Comparison of ENCODE assay signal across 26 cellular contexts in genomic region chr17:16080366-16080765, GRCh38.
"Had no signal": no experiment of that assay in that cellular context is flagged by ENCODE, and none has a peak within 500 bp of the region (broad histone marks: within the 10 kb centered on the region; RNA-seq: fewer than 3 reads in every experiment).

No MANE protein-coding gene starts in this region.

- H3K27me3 Mint-ChIP-seq: naive thymus-derived CD4-positive, alpha-beta T cell; natural killer cell treated with Interleukin-12 subunit alpha and Interleukin-12 subunit beta and Interleukin-15 and Interleukin-18, amount 100 ng/mL, for 72 hours; progenitor cell of endocrine pancreas; stimulated activated memory B cell treated with anti-CD40 and anti-IgM and Interleukin-4, amounts not matched to agents 10 μg/mL and 1 μg/mL and 100 μg/mL, for 72 hours; stimulated activated naive CD8-positive, alpha-beta T cell treated with anti-CD3 and anti-CD28 coated beads, Interleukin-15, amount 100 ng/mL, for 72 hours had no signal

- H3K27me3 ChIP-seq: ovary, right atrium auricular region, right lobe of liver, testis, tibial artery, upper lobe of right lung had no signal

- H3K4me1 Mint-ChIP-seq: mesothelial cell of epicardium; stimulated activated memory B cell treated with anti-CD40 and anti-IgM and Interleukin-4, amounts not matched to agents 10 μg/mL and 1 μg/mL and 100 μg/mL, for 72 hours had no signal

- ATAC-seq: naive thymus-derived CD4-positive, alpha-beta T cell; natural killer cell treated with Interleukin-12 subunit alpha and Interleukin-12 subunit beta and Interleukin-15 and Interleukin-18, amount 100 ng/mL, for 72 hours; right lobe of liver; stimulated activated memory B cell treated with anti-CD40 and anti-IgM and Interleukin-4, amounts not matched to agents 10 μg/mL and 1 μg/mL and 100 μg/mL, for 72 hours; stimulated activated naive CD8-positive, alpha-beta T cell treated with anti-CD3 and anti-CD28 coated beads, Interleukin-15, amount 100 ng/mL, for 72 hours; upper lobe of right lung had no signal

- FAIRE-seq: urothelium cell line had no signal

- DNase-seq: hypothalamus; islet precursor cell; left ventricle myocardium inferior; mesendoderm; naive thymus-derived CD4-positive, alpha-beta T cell; ovary; right lobe of liver; stimulated activated CD4-positive, alpha-beta T cell treated with anti-CD3 and anti-CD28 coated beads, Interleukin-1b, Interleukin-23, amount 100 ng/mL, for 48 hours; stimulated activated CD4-positive, alpha-beta T cell treated with anti-CD3 and anti-CD28 coated beads, Interleukin-2, amount 100 ng/mL, for 48 hours; stimulated activated CD4-positive, alpha-beta T cell treated with anti-CD3 and anti-CD28 coated beads, Interleukin-4, amount 100 ng/mL, for 4 hours; stimulated activated CD8-positive, alpha-beta memory T cell treated with anti-CD3 and anti-CD28 coated beads, Interleukin-4, amount 100 ng/mL, for 48 hours; stimulated activated naive CD4-positive, alpha-beta T cell treated with Interleukin-2 at 50 U/mL for 16 hours; stimulated activated naive CD8-positive, alpha-beta T cell treated with anti-CD3 and anti-CD28 coated beads, Interleukin-15, amount 100 ng/mL, for 72 hours; substantia nigra; testis; tibial artery; trophoblast cell; upper lobe of right lung had no signal

- H3K9me3 ChIP-seq: left ventricle myocardium inferior, ovary, right atrium auricular region, right lobe of liver, testis, tibial artery, upper lobe of right lung had no signal

- H3K4me1 ChIP-seq: right atrium auricular region, right lobe of liver, testis, upper lobe of right lung had no signal

- H3K4me3 Mint-ChIP-seq: mesothelial cell of epicardium; naive thymus-derived CD4-positive, alpha-beta T cell; natural killer cell treated with Interleukin-12 subunit alpha and Interleukin-12 subunit beta and Interleukin-15 and Interleukin-18, amount 100 ng/mL, for 72 hours; stimulated activated memory B cell treated with anti-CD40 and anti-IgM and Interleukin-4, amounts not matched to agents 10 μg/mL and 1 μg/mL and 100 μg/mL, for 72 hours; stimulated activated naive CD8-positive, alpha-beta T cell treated with anti-CD3 and anti-CD28 coated beads, Interleukin-15, amount 100 ng/mL, for 72 hours had no signal

- H3K27ac Mint-ChIP-seq: mesothelial cell of epicardium; natural killer cell treated with Interleukin-12 subunit alpha and Interleukin-12 subunit beta and Interleukin-15 and Interleukin-18, amount 100 ng/mL, for 72 hours; progenitor cell of endocrine pancreas; stimulated activated memory B cell treated with anti-CD40 and anti-IgM and Interleukin-4, amounts not matched to agents 10 μg/mL and 1 μg/mL and 100 μg/mL, for 72 hours had no signal

- H3K9me3 Mint-ChIP-seq: natural killer cell treated with Interleukin-12 subunit alpha and Interleukin-12 subunit beta and Interleukin-15 and Interleukin-18, amount 100 ng/mL, for 72 hours; stimulated activated memory B cell treated with anti-CD40 and anti-IgM and Interleukin-4, amounts not matched to agents 10 μg/mL and 1 μg/mL and 100 μg/mL, for 72 hours; stimulated activated naive CD8-positive, alpha-beta T cell treated with anti-CD3 and anti-CD28 coated beads, Interleukin-15, amount 100 ng/mL, for 72 hours had no signal

- H3K36me3 ChIP-seq: ovary had no signal

- H3K4me3 ChIP-seq: left ventricle myocardium inferior, lung, ovary, right atrium auricular region, right lobe of liver, smooth muscle cell, testis, tibial artery, upper lobe of right lung had no signal
